Comparison of ENCODE assay signal across 10 cellular contexts in the genomic region with DNA sequence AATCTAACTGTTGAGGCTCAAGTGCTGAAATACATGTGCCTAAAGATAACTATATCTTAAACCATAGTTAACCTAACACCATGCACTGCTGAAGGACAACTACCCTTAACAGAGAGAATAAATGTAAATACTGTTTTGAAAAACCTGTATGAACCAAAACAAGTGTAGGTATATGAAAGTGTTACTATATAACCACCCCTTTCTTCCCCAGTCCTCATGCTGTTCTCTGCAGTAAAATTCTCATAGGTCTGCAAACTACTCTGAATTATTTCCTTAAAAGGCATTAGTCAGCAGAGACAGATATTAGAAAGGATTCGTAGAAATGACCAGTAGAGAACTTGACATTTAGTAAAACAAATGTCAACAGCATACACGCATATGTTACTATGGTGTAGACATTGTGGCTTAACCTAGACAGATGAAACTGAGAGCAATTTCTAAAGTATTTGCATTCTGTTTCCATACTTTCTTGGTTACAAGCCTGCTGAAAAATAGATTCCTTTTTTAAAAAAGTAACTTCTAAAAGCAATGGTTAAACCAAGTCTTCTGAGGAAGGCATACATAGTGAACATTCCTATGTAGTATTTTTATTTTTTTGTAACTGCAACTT. TPM values are rescaled to one million over a fixed set of nuclear protein-coding genes. Genes with fewer than 3 reads are reported as not detected.
DNase-seq lines count a peak whose midpoint lies in the region; ATAC-seq and TF ChIP-seq lines count a peak whose summit lies in the region.
"Had no signal": no experiment of that assay in that cellular context is flagged by ENCODE, and none has a peak within 500 bp of the region (broad histone marks: within the 10 kb centered on the region; RNA-seq: fewer than 3 reads in every experiment).

No MANE protein-coding gene starts in this region.

- peaks cover 8 to 13% of the 10 kb centered on the region in 2 donors for H3K36me3 ChIP-seq in ascending aorta

- no peak overlapping the region for H3K4me3 ChIP-seq in ascending aorta

- H3K27me3 ChIP-seq in ascending aorta = no peaks in the 10 kb centered on the region

- no peak for TF ChIP-seq CTCF in ascending aorta (IDR thresholded peaks at IDR 0.05)

- H3K4me1 ChIP-seq in ascending aorta = peaks cover 0 to 10% of the 10 kb centered on the region in 2 donors

- no peak overlapping the region for H3K27ac ChIP-seq in ascending aorta

- no peaks in the 10 kb centered on the region for H3K9me3 ChIP-seq in ascending aorta

- peak; percentile 35 for DNase-seq in foreskin melanocyte
- DNase-seq in ascending aorta (ENCODE audit: low spot score in 2 of 2) = no peak
- DNase-seq in stimulated activated naive CD8-positive, alpha-beta T cell treated with anti-CD3 and anti-CD28 coated beads, Interleukin-15, Interleukin-2, amounts not matched to agents 100 U/mL and 50 U/mL, for 24 hours = no peak
- no peak for DNase-seq in posterior vena cava (ENCODE audit: low spot score)
- no peak for DNase-seq in mesenteric fat pad (ENCODE audit: low spot score)
- DNase-seq: Karpas-422; naive thymus-derived CD4-positive, alpha-beta T cell had no signal

- intact Hi-C loops in ascending aorta (cut with DNase I) = no loop called here
- intact Hi-C loops in posterior vena cava (cut with DNase I) = no loop called here

- ATAC-seq in GM18907 (IDR thresholded peaks at IDR 0.05; ENCODE audit: unreplicated experiment) (peak; percentile 82), GM21825 (IDR thresholded peaks at IDR 0.05; ENCODE audit: unreplicated experiment) (peak; percentile 69), HG03280 (IDR thresholded peaks at IDR 0.05; ENCODE audit: unreplicated experiment) (peak; percentile 90)
- ATAC-seq in stimulated activated naive CD8-positive, alpha-beta T cell treated with anti-CD3 and anti-CD28 coated beads, Interleukin-15, Interleukin-2, amounts not matched to agents 100 U/mL and 50 U/mL, for 24 hours = no peak
- ATAC-seq: naive thymus-derived CD4-positive, alpha-beta T cell had no signal

RNA-seq across cellular contexts. Expression of gene CSRP2, which starts 13.9 kb away (rescaled TPM):
- total RNA-seq in ascending aorta = 59.7 TPM
- 10 to 100 TPM; 22.5 to 25.0 TPM for total RNA-seq in posterior vena cava
- total RNA-seq in mesenteric fat pad = 12.6 TPM
- total RNA-seq: naive thymus-derived CD4-positive, alpha-beta T cell had no signal
